Comparison of ENCODE assay signal across 1 cellular context in the genomic region with DNA sequence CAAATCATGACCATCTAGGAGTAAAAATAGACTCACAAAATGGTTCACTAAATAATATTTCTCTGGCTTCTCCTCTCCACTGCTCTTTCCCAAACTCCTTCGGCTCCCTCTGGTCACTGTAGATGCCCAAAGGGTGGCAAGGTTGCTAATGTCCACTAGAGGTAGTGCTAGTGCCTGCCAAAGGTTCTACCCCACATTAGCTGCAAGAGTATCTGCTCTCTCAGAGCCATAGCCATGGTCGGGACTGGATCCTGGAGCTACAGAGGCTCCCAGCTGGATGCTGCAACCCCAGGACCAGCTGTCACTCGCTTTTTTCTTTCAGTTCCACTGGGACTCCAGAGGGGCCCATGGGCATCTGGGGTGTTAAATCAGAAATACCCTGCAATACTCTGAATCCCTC.
TF ChIP-seq lines count a peak whose summit lies in the region.

No MANE protein-coding gene starts in this region.

TF ChIP-seq in HCT116, 20 proteins besides CTCF, POLR2A, EP300 and RAD21 (continued from another document):
- TF ChIP-seq, protein P1, sequence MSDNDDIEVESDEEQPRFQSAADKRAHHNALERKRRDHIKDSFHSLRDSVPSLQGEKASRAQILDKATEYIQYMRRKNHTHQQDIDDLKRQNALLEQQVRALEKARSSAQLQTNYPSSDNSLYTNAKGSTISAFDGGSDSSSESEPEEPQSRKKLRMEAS (IDR thresholded peaks at IDR 0.05), result no peak
- TF ChIP-seq JUND (IDR thresholded peaks at IDR 0.05), result no peak
- TF ChIP-seq EZH2 (IDR thresholded peaks at IDR 0.05), result no peak
- TF ChIP-seq, protein P2, sequence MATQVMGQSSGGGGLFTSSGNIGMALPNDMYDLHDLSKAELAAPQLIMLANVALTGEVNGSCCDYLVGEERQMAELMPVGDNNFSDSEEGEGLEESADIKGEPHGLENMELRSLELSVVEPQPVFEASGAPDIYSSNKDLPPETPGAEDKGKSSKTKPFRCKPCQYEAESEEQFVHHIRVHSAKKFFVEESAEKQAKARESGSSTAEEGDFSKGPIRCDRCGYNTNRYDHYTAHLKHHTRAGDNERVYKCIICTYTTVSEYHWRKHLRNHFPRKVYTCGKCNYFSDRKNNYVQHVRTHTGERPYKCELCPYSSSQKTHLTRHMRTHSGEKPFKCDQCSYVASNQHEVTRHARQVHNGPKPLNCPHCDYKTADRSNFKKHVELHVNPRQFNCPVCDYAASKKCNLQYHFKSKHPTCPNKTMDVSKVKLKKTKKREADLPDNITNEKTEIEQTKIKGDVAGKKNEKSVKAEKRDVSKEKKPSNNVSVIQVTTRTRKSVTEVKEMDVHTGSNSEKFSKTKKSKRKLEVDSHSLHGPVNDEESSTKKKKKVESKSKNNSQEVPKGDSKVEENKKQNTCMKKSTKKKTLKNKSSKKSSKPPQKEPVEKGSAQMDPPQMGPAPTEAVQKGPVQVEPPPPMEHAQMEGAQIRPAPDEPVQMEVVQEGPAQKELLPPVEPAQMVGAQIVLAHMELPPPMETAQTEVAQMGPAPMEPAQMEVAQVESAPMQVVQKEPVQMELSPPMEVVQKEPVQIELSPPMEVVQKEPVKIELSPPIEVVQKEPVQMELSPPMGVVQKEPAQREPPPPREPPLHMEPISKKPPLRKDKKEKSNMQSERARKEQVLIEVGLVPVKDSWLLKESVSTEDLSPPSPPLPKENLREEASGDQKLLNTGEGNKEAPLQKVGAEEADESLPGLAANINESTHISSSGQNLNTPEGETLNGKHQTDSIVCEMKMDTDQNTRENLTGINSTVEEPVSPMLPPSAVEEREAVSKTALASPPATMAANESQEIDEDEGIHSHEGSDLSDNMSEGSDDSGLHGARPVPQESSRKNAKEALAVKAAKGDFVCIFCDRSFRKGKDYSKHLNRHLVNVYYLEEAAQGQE (IDR thresholded peaks at IDR 0.05; ENCODE audit: low read depth), result no peak
- TF ChIP-seq YY1 (IDR thresholded peaks at IDR 0.05; ENCODE audit: extremely low read depth, insufficient replicate concordance, low read depth, low read length), result no peak
